8 cellular contexts compared by ENCODE assay signal in genomic region chr4:17810260-17811077, GRCh38. TPM values are rescaled to one million over a fixed set of nuclear protein-coding genes. Genes with fewer than 3 reads are reported as not detected.
DNase-seq lines count a peak whose midpoint lies in the region; ATAC-seq lines count a peak whose summit lies in the region.

Gene DCAF16, minus strand, starts transcription at chr4:17810757. Its CDS starts 6,616 bp downstream, at chr4:17804141.
A gene with protein sequence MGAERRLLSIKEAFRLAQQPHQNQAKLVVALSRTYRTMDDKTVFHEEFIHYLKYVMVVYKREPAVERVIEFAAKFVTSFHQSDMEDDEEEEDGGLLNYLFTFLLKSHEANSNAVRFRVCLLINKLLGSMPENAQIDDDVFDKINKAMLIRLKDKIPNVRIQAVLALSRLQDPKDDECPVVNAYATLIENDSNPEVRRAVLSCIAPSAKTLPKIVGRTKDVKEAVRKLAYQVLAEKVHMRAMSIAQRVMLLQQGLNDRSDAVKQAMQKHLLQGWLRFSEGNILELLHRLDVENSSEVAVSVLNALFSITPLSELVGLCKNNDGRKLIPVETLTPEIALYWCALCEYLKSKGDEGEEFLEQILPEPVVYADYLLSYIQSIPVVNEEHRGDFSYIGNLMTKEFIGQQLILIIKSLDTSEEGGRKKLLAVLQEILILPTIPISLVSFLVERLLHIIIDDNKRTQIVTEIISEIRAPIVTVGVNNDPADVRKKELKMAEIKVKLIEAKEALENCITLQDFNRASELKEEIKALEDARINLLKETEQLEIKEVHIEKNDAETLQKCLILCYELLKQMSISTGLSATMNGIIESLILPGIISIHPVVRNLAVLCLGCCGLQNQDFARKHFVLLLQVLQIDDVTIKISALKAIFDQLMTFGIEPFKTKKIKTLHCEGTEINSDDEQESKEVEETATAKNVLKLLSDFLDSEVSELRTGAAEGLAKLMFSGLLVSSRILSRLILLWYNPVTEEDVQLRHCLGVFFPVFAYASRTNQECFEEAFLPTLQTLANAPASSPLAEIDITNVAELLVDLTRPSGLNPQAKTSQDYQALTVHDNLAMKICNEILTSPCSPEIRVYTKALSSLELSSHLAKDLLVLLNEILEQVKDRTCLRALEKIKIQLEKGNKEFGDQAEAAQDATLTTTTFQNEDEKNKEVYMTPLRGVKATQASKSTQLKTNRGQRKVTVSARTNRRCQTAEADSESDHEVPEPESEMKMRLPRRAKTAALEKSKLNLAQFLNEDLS (plus strand): TSS chr4:17810979. CDS start chr4:17811078, 99 bp downstream.

- H3K27ac Mint-ChIP-seq in activated naive CD4-positive, alpha-beta T cell treated with anti-CD3 and anti-CD28 coated beads, Interleukin-2, amount 50 U/mL, for 72 hours = peak within 1 kb of the TSS; percentile 97 to 99

- peaks cover 35 to 83% of the 10 kb centered on the region in 2 donors for H3K36me3 Mint-ChIP-seq in activated naive CD4-positive, alpha-beta T cell treated with anti-CD3 and anti-CD28 coated beads, Interleukin-2, amount 50 U/mL, for 72 hours

- DNase-seq in NCI-H1092 treated with DMSO at 0.1 percent for 48 hours (lab: John Stamatoyannopoulos, UW) = peak; percentile 99
- DNase-seq in SKM-1 (lab: John Stamatoyannopoulos, UW; ENCODE audit: unreplicated experiment) = peak; percentile 96
- DNase-seq in activated naive CD4-positive, alpha-beta T cell treated with anti-CD3 and anti-CD28 coated beads, Interleukin-2, amount 50 U/mL, for 72 hours (ENCODE audit: low spot score in 2 of 2) = peak; percentile 98 to 99
- peak; percentile 99 for DNase-seq in globus pallidus (ENCODE audit: low spot score)
- DNase-seq in nucleus accumbens (lab: John Stamatoyannopoulos, UW) = peak; percentile 83 to 100 (median 98)

- peak within 1 kb of the TSS; percentile 96 for H3K4me3 ChIP-seq in GM08714 (ENCODE audit: low read length)

- no peaks in the 10 kb centered on the region for H3K9me3 Mint-ChIP-seq in activated naive CD4-positive, alpha-beta T cell treated with anti-CD3 and anti-CD28 coated beads, Interleukin-2, amount 50 U/mL, for 72 hours

- peak within 1 kb of the TSS; percentile 84 for H3K27ac ChIP-seq in temporal lobe (ENCODE audit: low read depth, low read length)

- ATAC-seq in HG02610 (IDR thresholded peaks at IDR 0.05; ENCODE audit: unreplicated experiment) = peak; percentile 89
- peak; percentile 91 to 93 for ATAC-seq in activated naive CD4-positive, alpha-beta T cell treated with anti-CD3 and anti-CD28 coated beads, Interleukin-2, amount 50 U/mL, for 72 hours

RNA-seq across cellular contexts. Expression of gene DCAF16, which starts in this region (rescaled TPM):
- 10 to 100 TPM; 43.5 to 52.7 TPM for total RNA-seq in activated naive CD4-positive, alpha-beta T cell treated with anti-CD3 and anti-CD28 coated beads, Interleukin-2, amount 50 U/mL, for 72 hours
- 29.3 TPM for total RNA-seq in temporal lobe

RNA-seq across cellular contexts. Expression of the second gene that starts in this region (rescaled TPM):
- 10 to 100 TPM; 72.2 to 80.6 TPM for total RNA-seq in activated naive CD4-positive, alpha-beta T cell treated with anti-CD3 and anti-CD28 coated beads, Interleukin-2, amount 50 U/mL, for 72 hours
- total RNA-seq in temporal lobe = 5.9 TPM

Comparison
In these comparisons a context has a peak if more than half of its experiments do, and no peak if none do; other contexts are left out.
1. Peak in every context shown above with its lines: DNase-seq, ATAC-seq, H3K4me3 ChIP-seq and H3K27ac ChIP-seq.
2. RNA of the second gene that starts in this region (total RNA-seq): 72.2 to 80.6 TPM in activated naive CD4-positive, alpha-beta T cell treated with anti-CD3 and anti-CD28 coated beads, Interleukin-2, amount 50 U/mL, for 72 hours; 5.9 TPM in temporal lobe (single experiment); every median in the first group is over 10 times any median in the second.